In genomic region chrX:118588715-118589114, GRCh38 we compare ENCODE assay signal across 19 cellular contexts.
DNase-seq lines count a peak whose midpoint lies in the region; ATAC-seq, FAIRE-seq and TF ChIP-seq lines count a peak whose summit lies in the region.
"Had no signal": no experiment of that assay in that cellular context is flagged by ENCODE, and none has a peak within 500 bp of the region (broad histone marks: within the 10 kb centered on the region; RNA-seq: fewer than 3 reads in every experiment).

No MANE protein-coding gene starts in this region.

- TF ChIP-seq RAD21 in H1 (IDR thresholded peaks at IDR 0.05 in 1 of 2, conservative IDR thresholded peaks at IDR 0.05 in 1 of 2; ENCODE audit: low read depth in 2 of 2, low read length in 2 of 2), result no peak

- H4K20me1 ChIP-seq in H1 (replicated peaks in 1 of 2; ENCODE audit: control insufficient read depth in 1 of 2, insufficient read depth in 2 of 2, low read length in 2 of 2), result no peaks in the 10 kb centered on the region

- H2BK20ac ChIP-seq in H1 (ENCODE audit: low read length), result no peak overlapping the region

- no peaks in the 10 kb centered on the region for H3K27me3 Mint-ChIP-seq in activated naive CD8-positive, alpha-beta T cell treated with anti-CD3 and anti-CD28 coated beads for 36 hours
- no peaks in the 10 kb centered on the region for H3K27me3 Mint-ChIP-seq in activated naive CD8-positive, alpha-beta T cell treated with anti-CD3 and anti-CD28 coated beads, Interleukin-2, amount 50 U/mL, for 24 hours
- H3K27me3 Mint-ChIP-seq: CD8-positive, alpha-beta memory T cell had no signal

- no peak for TF ChIP-seq EP300 in H1 (IDR thresholded peaks at IDR 0.05; ENCODE audit: borderline replicate concordance in 1 of 2, low read depth in 2 of 2, low read length in 2 of 2)

- no peak overlapping the region for H2BK120ac ChIP-seq in H1 (replicated peaks; ENCODE audit: low read depth, low read length)

- no peak for TF ChIP-seq POLR2A in H1 (IDR thresholded peaks at IDR 0.05; ENCODE audit: control extremely low read depth in 1 of 2, low read depth in 2 of 2, low read length in 2 of 2)
- no peak for TF ChIP-seq POLR2A in vagina (IDR thresholded peaks at IDR 0.05)

- no peak overlapping the region for H3K14ac ChIP-seq in H1 (ENCODE audit: insufficient read length)

- H2BK15ac ChIP-seq in H1 (ENCODE audit: low read length), result no peak overlapping the region

- no peaks in the 10 kb centered on the region; a peak in 1 of 8 replicates for H3K36me3 ChIP-seq in H1 (ENCODE audit: control insufficient read depth in 2 of 4, insufficient read depth in 4 of 4, low read length in 3 of 4)
- H3K36me3 ChIP-seq in vagina, result peaks cover 0 to 4% of the 10 kb centered on the region in 2 donors

- no peak for ATAC-seq in activated naive CD8-positive, alpha-beta T cell treated with anti-CD3 and anti-CD28 coated beads, Interleukin-2, amount 50 U/mL, for 24 hours
- ATAC-seq in GM18861 (IDR thresholded peaks at IDR 0.05; ENCODE audit: unreplicated experiment), result no peak
- ATAC-seq: GM12878, GM23338, HepG2 had no signal

- H3K4me3 ChIP-seq in H1 (ENCODE audit: extremely low read depth in 1 of 4, insufficient read depth in 2 of 4, low read depth in 3 of 4, low read length in 4 of 4) (no peak overlapping the region), vagina (no peak overlapping the region)
- H3K4me3 ChIP-seq: GM12878, GM23338 had no signal

- H3K9me3 Mint-ChIP-seq in activated naive CD8-positive, alpha-beta T cell treated with anti-CD3 and anti-CD28 coated beads for 36 hours, result no peaks in the 10 kb centered on the region
- no peaks in the 10 kb centered on the region for H3K9me3 Mint-ChIP-seq in activated naive CD8-positive, alpha-beta T cell treated with anti-CD3 and anti-CD28 coated beads, Interleukin-2, amount 50 U/mL, for 24 hours
- H3K9me3 Mint-ChIP-seq: CD8-positive, alpha-beta memory T cell; GM23338; HFFc6 had no signal

- DNase-seq in DMS 273 (lab: John Stamatoyannopoulos, UW; ENCODE audit: unreplicated experiment) (peak; percentile 36), DMS 273 treated with DMSO at 0.1 percent for 48 hours (lab: John Stamatoyannopoulos, UW) (no peak), H1 (ENCODE audit: low read depth in 1 of 2, low spot score in 2 of 2) (no peak), vagina (ENCODE audit: extremely low spot score in 2 of 2) (no peak), LoVo (ENCODE audit: low spot score) (no peak)
- no peak for DNase-seq in activated naive CD8-positive, alpha-beta T cell treated with anti-CD3 and anti-CD28 coated beads for 36 hours
- no peak for DNase-seq in activated naive CD8-positive, alpha-beta T cell treated with anti-CD3 and anti-CD28 coated beads, Interleukin-2, amount 50 U/mL, for 24 hours
- DNase-seq: CD8-positive, alpha-beta memory T cell; DMS79; H9; HFFc6 had no signal

- no peaks in the 10 kb centered on the region for H3K79me1 ChIP-seq in H1 (ENCODE audit: low read depth, low read length)

- H3K36me3 Mint-ChIP-seq in activated naive CD8-positive, alpha-beta T cell treated with anti-CD3 and anti-CD28 coated beads for 36 hours, result peaks cover 13% of the 10 kb centered on the region
- peaks cover 20% of the 10 kb centered on the region for H3K36me3 Mint-ChIP-seq in activated naive CD8-positive, alpha-beta T cell treated with anti-CD3 and anti-CD28 coated beads, Interleukin-2, amount 50 U/mL, for 24 hours (ENCODE audit: low read depth)

- H4K5ac ChIP-seq in H1 (ENCODE audit: insufficient read length, low read depth, low read length), result no peak overlapping the region

- no peak overlapping the region for H2BK12ac ChIP-seq in H1 (ENCODE audit: low read depth, low read length)

- no peak overlapping the region for H2BK5ac ChIP-seq in H1 (ENCODE audit: low read depth, low read length)

- no peak overlapping the region for H3K4me3 Mint-ChIP-seq in activated naive CD8-positive, alpha-beta T cell treated with anti-CD3 and anti-CD28 coated beads for 36 hours
- no peak overlapping the region for H3K4me3 Mint-ChIP-seq in activated naive CD8-positive, alpha-beta T cell treated with anti-CD3 and anti-CD28 coated beads, Interleukin-2, amount 50 U/mL, for 24 hours
- H3K4me3 Mint-ChIP-seq: CD14-positive monocyte; CD8-positive, alpha-beta memory T cell; GM23338; H9; HFFc6 had no signal

- no peak overlapping the region for H2AK5ac ChIP-seq in H1 (ENCODE audit: low read depth, low read length)

- no peak overlapping the region for H3K4me2 ChIP-seq in H1 (ENCODE audit: insufficient read depth in 1 of 2, low read depth in 2 of 2, low read length in 2 of 2)
- H3K4me2 ChIP-seq: GM23338 had no signal

- 87% methylated on average over 3 of the region's 3 CpGs; no CpG with 5 or more reads in 1 of the 2 experiments for WGBS in H1 (ENCODE audit: extremely low coverage in 1 of 2, insufficient coverage in 1 of 2, insufficient read length in 1 of 2, insufficient replicate concordance in 2 of 2, low coverage in 1 of 2, low lambda C conversion rate in 2 of 2, missing lambda C conversion rate in 1 of 2), 2 experiments

- POLR2A ChIA-PET in H1 (lab: Charles Lee; ENCODE audit: partially characterized antibody), result no interaction called here

- no peak overlapping the region for H3K56ac ChIP-seq in H1 (replicated peaks; ENCODE audit: insufficient read length, low read depth, low read length)

- H3K4ac ChIP-seq in H1 (replicated peaks; ENCODE audit: insufficient read length, low read depth, low read length), result no peak overlapping the region

- TF ChIP-seq CTCF in H1 (IDR thresholded peaks at IDR 0.05; ENCODE audit: control extremely low read depth in 1 of 3, insufficient read depth in 1 of 3, low read depth in 1 of 3, low read length in 3 of 3), result no peak
- no peak for TF ChIP-seq CTCF in vagina (IDR thresholded peaks at IDR 0.05)

- H3K27ac Mint-ChIP-seq in activated naive CD8-positive, alpha-beta T cell treated with anti-CD3 and anti-CD28 coated beads for 36 hours, result peak overlapping the region; percentile 29
- no peak overlapping the region for H3K27ac Mint-ChIP-seq in activated naive CD8-positive, alpha-beta T cell treated with anti-CD3 and anti-CD28 coated beads, Interleukin-2, amount 50 U/mL, for 24 hours
- H3K27ac Mint-ChIP-seq: CD14-positive monocyte, GM23338, H9, HFFc6 had no signal

- no peak overlapping the region for H3K18ac ChIP-seq in H1 (ENCODE audit: extremely low read depth, low read length)

- H3K79me2 ChIP-seq in H1 (ENCODE audit: control insufficient read depth in 1 of 2, insufficient read depth in 2 of 2, low read length in 2 of 2), result no peaks in the 10 kb centered on the region

- FAIRE-seq in H1 (lab: Jason Lieb, UNC), result peak; percentile 39
- FAIRE-seq: GM12878, GM18507, HepG2, HTR-8/SVneo had no signal

- no peak overlapping the region for H4K8ac ChIP-seq in H1 (ENCODE audit: extremely low read depth, insufficient read depth, low read length)

- H3K27ac ChIP-seq in H1 (ENCODE audit: low read depth, low read length) (no peak overlapping the region), vagina (no peak overlapping the region)
- H3K27ac ChIP-seq: 22Rv1 had no signal

- H3K9ac ChIP-seq in H1 (replicated peaks in 1 of 4; ENCODE audit: extremely low read depth in 1 of 4, low read depth in 3 of 4, low read length in 3 of 4), result no peak overlapping the region

- no peak overlapping the region for H3K23ac ChIP-seq in H1 (ENCODE audit: insufficient read length)

- H3K27me3 ChIP-seq in H1 (replicated peaks in 1 of 4; ENCODE audit: control insufficient read depth in 3 of 4, extremely low read depth in 1 of 4, insufficient read depth in 3 of 4, low read length in 3 of 4) (no peaks in the 10 kb centered on the region), vagina (no peaks in the 10 kb centered on the region)

- intact Hi-C loops in vagina (cut with DNase I), result loop anchor here (5.0 kb wide), 1 partner anchor 226 kb away; no protein-coding TSS in a partner anchor

- CTCF ChIA-PET in H1 (lab: Charles Lee; ENCODE audit: partially characterized antibody), result interaction anchor here (2.2 kb wide), 1 partner anchor 12 kb away, joined by 7 read pairs; no protein-coding TSS in a partner anchor

- H3K9me3 ChIP-seq in H1 (ENCODE audit: insufficient read depth in 2 of 2, low read depth in 1 of 2, low read length in 1 of 2), result no peaks in the 10 kb centered on the region
- no peaks in the 10 kb centered on the region for H3K9me3 ChIP-seq in vagina

- H3K23me2 ChIP-seq in H1 (ENCODE audit: low read depth, low read length), result no peaks in the 10 kb centered on the region

- no peak overlapping the region for H2AFZ ChIP-seq in H1 (ENCODE audit: low read length)
- H2AFZ ChIP-seq: GM23338 had no signal

- H4K91ac ChIP-seq in H1 (replicated peaks; ENCODE audit: insufficient read length, low read length), result no peak overlapping the region

- H3K4me1 ChIP-seq in H1 (replicated peaks in 1 of 4; ENCODE audit: control insufficient read depth in 3 of 4, insufficient read depth in 4 of 4, low read length in 3 of 4) (no peaks in the 10 kb centered on the region; a peak in 1 of 7 replicates), vagina (no peaks in the 10 kb centered on the region)

- peaks cover 3% of the 10 kb centered on the region for H3K4me1 Mint-ChIP-seq in activated naive CD8-positive, alpha-beta T cell treated with anti-CD3 and anti-CD28 coated beads for 36 hours
- peaks cover 9% of the 10 kb centered on the region for H3K4me1 Mint-ChIP-seq in activated naive CD8-positive, alpha-beta T cell treated with anti-CD3 and anti-CD28 coated beads, Interleukin-2, amount 50 U/mL, for 24 hours
- H3K4me1 Mint-ChIP-seq: CD8-positive, alpha-beta memory T cell had no signal

TF ChIP-seq in H1, 55 proteins besides CTCF, POLR2A, EP300 and RAD21 (continues in another document):
- TF ChIP-seq BRCA1 (IDR thresholded peaks at IDR 0.05; ENCODE audit: low read depth, low read length) (no peak), RFX5 (IDR thresholded peaks at IDR 0.05; ENCODE audit: borderline replicate concordance, low read depth, low read length) (no peak), BACH1 (IDR thresholded peaks at IDR 0.05; ENCODE audit: low read length) (no peak), HDAC6 (IDR thresholded peaks at IDR 0.05; ENCODE audit: low read depth, low read length) (no peak), KDM4A (IDR thresholded peaks at IDR 0.05; ENCODE audit: low read depth, low read length, severe bottlenecking) (no peak), SP4 (IDR thresholded peaks at IDR 0.05; ENCODE audit: low read length) (no peak), SP2 (IDR thresholded peaks at IDR 0.05; ENCODE audit: low read length) (no peak), SIX5 (IDR thresholded peaks at IDR 0.05; ENCODE audit: low read depth, low read length) (no peak), CBX5 (IDR thresholded peaks at IDR 0.05; ENCODE audit: low read depth, low read length) (no peak), BCL11A (IDR thresholded peaks at IDR 0.05; ENCODE audit: low read depth in 2 of 2, low read length in 2 of 2) (no peak), NRF1 (IDR thresholded peaks at IDR 0.05; ENCODE audit: low read depth, low read length) (no peak), JUN (IDR thresholded peaks at IDR 0.05; ENCODE audit: low read depth, low read length) (no peak), FOSL1 (IDR thresholded peaks at IDR 0.05; ENCODE audit: insufficient read depth, low read depth, low read length) (no peak), YY1 (IDR thresholded peaks at IDR 0.05; ENCODE audit: low read depth, low read length) (no peak), KDM1A (IDR thresholded peaks at IDR 0.05; ENCODE audit: borderline replicate concordance, low read length) (no peak), JUND (IDR thresholded peaks at IDR 0.05; ENCODE audit: low read length) (no peak)
